9 cellular contexts compared by ENCODE assay signal in the genomic region with DNA sequence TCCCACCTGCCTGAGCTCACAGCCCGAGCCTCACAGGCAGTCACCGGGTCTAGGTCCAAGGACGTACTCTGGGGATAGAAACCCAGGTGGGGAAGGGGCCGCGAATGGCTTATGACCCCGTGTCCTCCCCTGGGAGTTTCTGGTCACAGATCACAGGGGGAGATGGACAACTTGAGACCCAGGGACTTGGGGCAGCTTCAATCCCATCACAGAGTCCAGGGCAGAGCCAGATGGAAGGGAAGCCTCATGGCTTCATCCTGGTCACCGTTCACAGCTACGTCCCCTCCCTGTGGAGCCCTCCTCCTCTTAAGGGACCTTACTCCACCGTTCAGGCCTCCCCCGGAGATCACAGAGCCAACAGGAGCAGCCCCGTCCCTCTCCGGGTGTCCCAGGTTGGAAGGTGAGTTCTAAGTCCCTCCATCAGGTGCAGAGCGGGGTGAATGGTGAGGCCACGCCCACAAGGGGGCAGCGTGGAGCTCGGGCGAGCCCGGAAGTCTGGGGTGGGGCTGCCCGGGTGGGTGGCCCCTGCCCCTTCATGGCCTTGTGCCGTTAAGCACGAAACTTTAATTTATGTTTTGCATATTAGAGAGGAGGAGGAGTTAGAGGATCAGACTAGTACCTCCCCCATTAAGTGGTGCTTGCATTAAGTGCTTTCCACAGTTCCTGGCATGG. TPM values are rescaled to one million over a fixed set of nuclear protein-coding genes. Genes with fewer than 3 reads are reported as not detected.
A peak's percentile ranks its signal among the peaks of the same experiment; 100 is the strongest.
DNase-seq lines count a peak whose midpoint lies in the region; ATAC-seq, FAIRE-seq and TF ChIP-seq lines count a peak whose summit lies in the region.
"Not testable (repeated sequence)": the region's sequence is repeated elsewhere in the genome, so short reads cannot be mapped to it uniquely, and the experiment has no call there.
"Had no signal": no experiment of that assay in that cellular context is flagged by ENCODE, and none has a peak within 500 bp of the region (broad histone marks: within the 10 kb centered on the region; RNA-seq: fewer than 3 reads in every experiment).

No MANE protein-coding gene starts in this region.

- peak; percentile 59 for ATAC-seq in HG03095 (IDR thresholded peaks at IDR 0.05; ENCODE audit: unreplicated experiment)
- ATAC-seq in naive thymus-derived CD4-positive, alpha-beta T cell, result peak; percentile 93

- not testable (repeated sequence) for H3K27me3 Mint-ChIP-seq in chondrocyte (ENCODE audit: low read depth); naive thymus-derived CD4-positive, alpha-beta T cell

- not testable (repeated sequence) for H3K27ac ChIP-seq in naive thymus-derived CD4-positive, alpha-beta T cell (ENCODE audit: low read depth, low read length)

- not testable (repeated sequence) for H3K4me3 Mint-ChIP-seq in chondrocyte (ENCODE audit: unreplicated experiment); naive thymus-derived CD4-positive, alpha-beta T cell

- peak; percentile 95 for FAIRE-seq in GM18507 (lab: Jason Lieb, UNC)

- not testable (repeated sequence) for H3K4me3 ChIP-seq in naive thymus-derived CD4-positive, alpha-beta T cell (ENCODE audit: low read length)

- intact Hi-C loops in naive thymus-derived CD4-positive, alpha-beta T cell (cut with micrococcal nuclease), result not testable (repeated sequence)

- DNase-seq in GM18507 (ENCODE audit: extremely low spot score, insufficient read length, low read depth); chondrocyte (ENCODE audit: low spot score): not testable (repeated sequence)
- peak; percentile 44 for DNase-seq in T-helper 22 cell (ENCODE audit: low read depth)
- DNase-seq in activated T-cell treated with anti-CD3 and anti-CD28 coated beads for 4 hours, result peak; percentile 58
- DNase-seq in naive thymus-derived CD4-positive, alpha-beta T cell, result peak; percentile 65 to 81 (median 71)
- DNase-seq in stimulated activated CD8-positive, alpha-beta memory T cell treated with anti-CD3 and anti-CD28 coated beads, Interleukin-12 subunit alpha, Interleukin-12 subunit beta, amount 100 ng/mL, for 1 hour (ENCODE audit: low read depth), result peak; percentile 36

- H3K27ac Mint-ChIP-seq in chondrocyte (ENCODE audit: unreplicated experiment), result not testable (repeated sequence)
- H3K27ac Mint-ChIP-seq in naive thymus-derived CD4-positive, alpha-beta T cell, result peak overlapping the region in 1 of 9 donors; percentile 12

- H3K36me3 ChIP-seq in naive thymus-derived CD4-positive, alpha-beta T cell (ENCODE audit: control insufficient read depth in 2 of 3, insufficient read depth in 3 of 3, low read length in 3 of 3), result peaks cover 0 to 40% (median 14%) of the 10 kb centered on the region in 3 experiments

- H3K36me3 Mint-ChIP-seq in chondrocyte (ENCODE audit: low read depth), result not testable (repeated sequence)
- peaks cover 0 to 31% (median 11%) of the 10 kb centered on the region in 5 donors for H3K36me3 Mint-ChIP-seq in naive thymus-derived CD4-positive, alpha-beta T cell

- H3K9me3 Mint-ChIP-seq in chondrocyte (ENCODE audit: low read depth); naive thymus-derived CD4-positive, alpha-beta T cell: not testable (repeated sequence)

- not testable (repeated sequence) for H3K4me1 Mint-ChIP-seq in chondrocyte (ENCODE audit: low read depth)
- H3K4me1 Mint-ChIP-seq in naive thymus-derived CD4-positive, alpha-beta T cell, result peaks cover 24 to 45% (median 36%) of the 10 kb centered on the region in 7 donors

- CTCF ChIA-PET in naive thymus-derived CD4-positive, alpha-beta T cell (lab: Charles Lee), result interaction anchor here (0.7 kb wide), 1 partner anchor 33 kb away, joined by 3 read pairs; no protein-coding TSS in a partner anchor

- H3K9me3 ChIP-seq in naive thymus-derived CD4-positive, alpha-beta T cell (ENCODE audit: control insufficient read depth in 2 of 3, low read length in 3 of 3), result not testable (repeated sequence)

- peaks cover 27 to 34% of the 10 kb centered on the region in 2 donors for H3K4me1 ChIP-seq in naive thymus-derived CD4-positive, alpha-beta T cell (ENCODE audit: control insufficient read depth in 2 of 2, insufficient read depth in 2 of 2, low read length in 2 of 2)

- peak; percentile 17 for TF ChIP-seq CTCF in chondrocyte (IDR thresholded peaks at IDR 0.05)

- not testable (repeated sequence) for H3K27me3 ChIP-seq in naive thymus-derived CD4-positive, alpha-beta T cell (ENCODE audit: control insufficient read depth in 2 of 2, insufficient read depth in 2 of 2, low read length in 2 of 2)

- POLR2A ChIA-PET in naive thymus-derived CD4-positive, alpha-beta T cell (lab: Charles Lee), result interaction anchor here (1.1 kb wide), 1 partner anchor 29 kb away, joined by 4 read pairs; no protein-coding TSS in a partner anchor

RNA-seq across cellular contexts. Expression of gene LAIR1, which starts 5.4 kb away (rescaled TPM):
- not detected in 3 replicates for total RNA-seq in chondrocyte
- total RNA-seq in naive thymus-derived CD4-positive, alpha-beta T cell, result 10 to 100 TPM; 47.0 to 92.3 (median 82.3) TPM
- polyA plus RNA-seq in naive thymus-derived CD4-positive, alpha-beta T cell, result 10 to 100 TPM; 48.6 to 98.1 TPM
- total RNA-seq: pulmonary artery endothelial cell had no signal

RNA-seq across cellular contexts. Expression of gene LILRA4, which starts 20.3 kb away (rescaled TPM):
- not detected in 3 replicates for total RNA-seq in chondrocyte
- total RNA-seq in naive thymus-derived CD4-positive, alpha-beta T cell, result 1 to 10 TPM in 2 of 5 experiments, not detected in 3; 3.5 to 8.9 TPM
- not detected for polyA plus RNA-seq in naive thymus-derived CD4-positive, alpha-beta T cell
- total RNA-seq: H4, pulmonary artery endothelial cell had no signal

RNA-seq across cellular contexts. Expression of gene LILRA5, which starts 46.3 kb away (rescaled TPM):
- not detected in 3 replicates for total RNA-seq in chondrocyte
- 10 to 100 TPM in 1 of 5 experiments, 1 to 10 TPM in 1, under 1 TPM in 2, not detected in 1; 0.32 to 82.1 (median 5.1) TPM for total RNA-seq in naive thymus-derived CD4-positive, alpha-beta T cell
- under 1 TPM in 1 of 2 donors, not detected in 1; 0.34 TPM for polyA plus RNA-seq in naive thymus-derived CD4-positive, alpha-beta T cell
- total RNA-seq: H4, pulmonary artery endothelial cell had no signal

RNA-seq across cellular contexts. Expression of gene TTYH1, which starts 56.0 kb away (rescaled TPM):
- total RNA-seq in chondrocyte, result 0.49 TPM in 1 of 3 replicates, not detected in the others
- 1 to 10 TPM in 1 of 5 experiments, under 1 TPM in 1, not detected in 3; 0.10 to 1.8 TPM for total RNA-seq in naive thymus-derived CD4-positive, alpha-beta T cell
- polyA plus RNA-seq in naive thymus-derived CD4-positive, alpha-beta T cell, result under 1 TPM; 0.23 to 0.40 TPM
- total RNA-seq: H4, pulmonary artery endothelial cell had no signal

Comparison
In these comparisons a context has a peak if more than half of its experiments do, and no peak if none do; other contexts are left out.
1. RNA of gene LAIR1, which starts 5.4 kb away (total RNA-seq): 47.0 to 92.3 TPM in naive thymus-derived CD4-positive, alpha-beta T cell; not detected in chondrocyte; every median in the first group is over 10 times any median in the second.